8 cellular contexts compared by ENCODE assay signal in the genomic region with DNA sequence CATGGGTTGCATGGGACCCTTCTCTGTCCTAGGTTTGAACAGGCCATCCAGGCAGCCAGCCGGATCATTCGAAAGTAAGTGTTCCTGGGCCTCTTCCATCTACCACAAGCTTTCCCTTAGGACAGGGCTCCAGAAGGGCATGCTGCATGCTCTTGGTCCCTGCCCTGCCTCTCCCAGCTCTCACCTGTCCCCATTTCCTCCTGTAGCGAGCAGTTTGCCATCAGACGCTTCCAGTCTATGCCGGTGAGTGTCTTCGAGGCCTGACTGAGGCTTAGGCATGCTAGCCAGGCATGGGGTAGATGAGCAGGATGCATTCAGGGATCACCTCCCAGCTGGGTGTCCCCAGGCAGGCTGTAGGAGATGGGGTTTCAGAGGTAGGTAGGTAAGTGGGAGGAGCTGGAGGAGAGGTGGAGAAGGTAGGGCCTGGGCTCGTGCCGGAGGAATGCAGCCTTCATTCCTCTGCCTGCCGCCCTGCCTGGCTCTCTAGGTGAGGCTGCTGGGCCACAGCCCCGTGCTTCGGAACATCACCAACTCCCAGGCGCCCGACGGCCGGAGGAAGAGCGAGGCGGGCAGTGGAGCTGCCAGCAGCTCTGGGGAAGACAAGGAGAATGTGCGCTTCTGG. TPM values are rescaled to one million over a fixed set of nuclear protein-coding genes. Genes with fewer than 3 reads are reported as not detected.
DNase-seq lines count a peak whose midpoint lies in the region; ATAC-seq and TF ChIP-seq lines count a peak whose summit lies in the region.
"Had no signal": no experiment of that assay in that cellular context is flagged by ENCODE, and none has a peak within 500 bp of the region (broad histone marks: within the 10 kb centered on the region; RNA-seq: fewer than 3 reads in every experiment).

No MANE protein-coding gene starts in this region.

- H3K79me2 ChIP-seq in GM23338 (replicated peaks; ENCODE audit: insufficient read depth) (no peaks in the 10 kb centered on the region), PC-3 (ENCODE audit: low read length) (peaks cover 46% of the 10 kb centered on the region)

- H3K9me2 ChIP-seq in GM23338 (ENCODE audit: insufficient read depth) = no peaks in the 10 kb centered on the region
- H3K9me2 ChIP-seq in PC-3 (replicated peaks; ENCODE audit: low read length) = no peaks in the 10 kb centered on the region

- peak; percentile 77 for DNase-seq in GM23338 (ENCODE audit: low spot score)
- no peak for DNase-seq in Peyer's patch
- no peak for DNase-seq in sigmoid colon
- no peak for DNase-seq in NCI-H446 (lab: John Stamatoyannopoulos, UW)
- no peak for DNase-seq in PC-3
- DNase-seq: KG1 had no signal

- no peak overlapping the region for H2AFZ ChIP-seq in GM23338
- no peak overlapping the region for H2AFZ ChIP-seq in PC-3 (ENCODE audit: low read length)

- TF ChIP-seq CTCF in GM23338 (conservative IDR thresholded peaks at IDR 0.05; ENCODE audit: low read depth in 2 of 2) = no peak
- TF ChIP-seq CTCF in Peyer's patch (IDR thresholded peaks at IDR 0.05) = no peak
- TF ChIP-seq CTCF in gastroesophageal sphincter (IDR thresholded peaks at IDR 0.05) = no peak
- no peak for TF ChIP-seq CTCF in sigmoid colon (IDR thresholded peaks at IDR 0.05)
- no peak for TF ChIP-seq CTCF in PC-3 (conservative IDR thresholded peaks at IDR 0.05; ENCODE audit: low read depth, low read length)

- H3K4me1 Mint-ChIP-seq in GM23338 = peaks cover 47% of the 10 kb centered on the region

- H3K4me3 ChIP-seq in GM23338 = peak overlapping the region; percentile 44; the same call in 1 of the 2 replicates
- H3K4me3 ChIP-seq in Peyer's patch = no peak overlapping the region
- H3K4me3 ChIP-seq in gastroesophageal sphincter = no peak overlapping the region
- no peak overlapping the region for H3K4me3 ChIP-seq in sigmoid colon
- H3K4me3 ChIP-seq in PC-3 (ENCODE audit: low read length) = no peak overlapping the region

- H3K36me3 ChIP-seq in GM23338 (ENCODE audit: insufficient read depth) (no peaks in the 10 kb centered on the region), Peyer's patch (peaks cover 0 to 52% (median 0%) of the 10 kb centered on the region in 3 donors), gastroesophageal sphincter (peaks cover 0 to 77% of the 10 kb centered on the region in 2 donors), sigmoid colon (peaks cover 11 to 68% (median 47%) of the 10 kb centered on the region in 4 donors), PC-3 (ENCODE audit: low read depth, low read length) (peaks cover 74% of the 10 kb centered on the region)

- CTCF ChIA-PET in PC-3 (lab: Charles Lee) = no interaction called here

- BruUV-seq in PC-3 (replicated peaks; lab: Mats Ljungman, UMichigan) = no TSS peak

- peak overlapping the region; percentile 86; the same call in 1 of the 2 replicates for H3K27ac Mint-ChIP-seq in GM23338

- peak overlapping the region; percentile 56 for H3K4me3 Mint-ChIP-seq in GM23338

- H3K4me2 ChIP-seq in GM23338 (peak overlapping the region; percentile 70), PC-3 (ENCODE audit: low read length) (no peak overlapping the region)

- ATAC-seq in GM23338 (peak; percentile 58), gastroesophageal sphincter (no peak), PC-3 (no peak), HG03095 (IDR thresholded peaks at IDR 0.05; ENCODE audit: unreplicated experiment) (no peak)

- H3K27ac ChIP-seq in GM23338 (ENCODE audit: low read depth) = peak overlapping the region; percentile 78; the same call in 1 of the 2 replicates
- H3K27ac ChIP-seq in Peyer's patch = peak overlapping the region in 3 of 4 donors; percentile 96 to 97 (median 96)
- peak overlapping the region in 3 of 4 donors; percentile 31 to 99 (median 96) for H3K27ac ChIP-seq in gastroesophageal sphincter
- H3K27ac ChIP-seq in sigmoid colon = peak overlapping the region in 3 of 4 donors; percentile 15 to 53 (median 50)
- H3K27ac ChIP-seq in PC-3 (ENCODE audit: low read length) = no peak overlapping the region

- H3F3A ChIP-seq in GM23338 (replicated peaks; ENCODE audit: low read depth) (peaks cover 11% of the 10 kb centered on the region; the same call in 1 of the 2 replicates), PC-3 (ENCODE audit: low read length, unreplicated experiment) (no peaks in the 10 kb centered on the region)

- TF ChIP-seq EP300 in gastroesophageal sphincter (IDR thresholded peaks at IDR 0.05) (no peak), sigmoid colon (IDR thresholded peaks at IDR 0.05) (no peak)

- POLR2A ChIA-PET in PC-3 (lab: Charles Lee; ENCODE audit: unreplicated experiment) = no interaction called here

- intact Hi-C loops in sigmoid colon (cut with DNase I) (no loop called here), PC-3 (cut with micrococcal nuclease) (no loop called here)

- peaks cover 30% of the 10 kb centered on the region for H3K27me3 Mint-ChIP-seq in GM23338 (ENCODE audit: insufficient read depth, low read depth, poor library complexity)

- no peaks in the 10 kb centered on the region; the same call in 1 of the 2 replicates for H4K20me1 ChIP-seq in GM23338 (replicated peaks; ENCODE audit: insufficient read depth)
- H4K20me1 ChIP-seq in PC-3 (ENCODE audit: low read length) = no peaks in the 10 kb centered on the region

- peaks cover 49% of the 10 kb centered on the region for H3K36me3 Mint-ChIP-seq in GM23338 (ENCODE audit: low read depth)

- no peaks in the 10 kb centered on the region for H3K9me3 Mint-ChIP-seq in GM23338

- H3K27me3 ChIP-seq in GM23338 (ENCODE audit: insufficient read depth) (no peaks in the 10 kb centered on the region), Peyer's patch (no peaks in the 10 kb centered on the region), gastroesophageal sphincter (no peaks in the 10 kb centered on the region), sigmoid colon (no peaks in the 10 kb centered on the region), PC-3 (ENCODE audit: low read length) (no peaks in the 10 kb centered on the region)

- H3K9ac ChIP-seq in PC-3 (ENCODE audit: low read length) = no peak overlapping the region

- peaks cover 43% of the 10 kb centered on the region for H3K4me1 ChIP-seq in GM23338 (ENCODE audit: insufficient read depth)
- H3K4me1 ChIP-seq in Peyer's patch = peaks cover 16 to 48% (median 36%) of the 10 kb centered on the region in 4 donors
- H3K4me1 ChIP-seq in gastroesophageal sphincter = peaks cover 0 to 78% (median 27%) of the 10 kb centered on the region in 3 donors
- H3K4me1 ChIP-seq in sigmoid colon = peaks cover 0 to 49% (median 43%) of the 10 kb centered on the region in 4 donors
- H3K4me1 ChIP-seq in PC-3 (ENCODE audit: insufficient read depth, low read length) = peaks cover 30% of the 10 kb centered on the region

- H3K9me3 ChIP-seq in Peyer's patch (no peaks in the 10 kb centered on the region), gastroesophageal sphincter (no peaks in the 10 kb centered on the region), sigmoid colon (no peaks in the 10 kb centered on the region), PC-3 (ENCODE audit: low read length) (no peaks in the 10 kb centered on the region)

- TF ChIP-seq POLR2A in Peyer's patch (IDR thresholded peaks at IDR 0.05) (no peak), gastroesophageal sphincter (IDR thresholded peaks at IDR 0.05) (no peak), sigmoid colon (IDR thresholded peaks at IDR 0.05) (no peak)

- WGBS in gastroesophageal sphincter (ENCODE audit: low coverage in 1 of 2), 2 donors = 70% methylated on average over 2 of the region's 18 CpGs; no CpG with 5 or more reads in 1 of the 2 donors
- WGBS in sigmoid colon, 2 donors = 66 to 92% methylated on average over 18 of the region's 18 CpGs

TF ChIP-seq in GM23338, 12 proteins besides CTCF, POLR2A, EP300 and RAD21 (continues in another document):
- no peak for TF ChIP-seq EZH2phosphoT487 (IDR thresholded peaks at IDR 0.05; ENCODE audit: unreplicated experiment)

RNA-seq across cellular contexts. Expression of a gene that starts 4.3 kb away (rescaled TPM):
- 19.9 and 33.0 TPM in 2 replicates for total RNA-seq in GM23338 (2014; rRNA removed; shearing (Covaris generic))
- polyA plus RNA-seq in GM23338 (2016; fragmentation: Nextera tagmentation; extraction: Ambion mirVana) = 9.8 and 10.5 TPM in 2 replicates
- 100 to 1,000 TPM in 1 of 4 donors, 10 to 100 TPM in 3; 14.2 to 202 (median 34.1) TPM for total RNA-seq in Peyer's patch
- 10 to 100 TPM; 14.5 to 39.7 (median 38.4) TPM for total RNA-seq in gastroesophageal sphincter
- total RNA-seq in sigmoid colon = 10 to 100 TPM; 18.9 to 59.8 (median 26.9) TPM
- polyA plus RNA-seq in sigmoid colon = 10 to 100 TPM; 12.5 to 65.8 (median 13.8) TPM
- 89.7 and 106 TPM in 2 replicates for total RNA-seq in PC-3 (2014; rRNA removed)

RNA-seq across cellular contexts. Expression of a gene that starts 13.8 kb away (rescaled TPM):
- total RNA-seq in GM23338 (2014; rRNA removed; shearing (Covaris generic)) = 44.3 and 52.1 TPM in 2 replicates
- polyA plus RNA-seq in GM23338 (2016; fragmentation: Nextera tagmentation; extraction: Ambion mirVana) (9.5 and 10.8 TPM in 2 replicates), sigmoid colon (10 to 100 TPM; 52.7 to 71.4 (median 58.9) TPM)
- total RNA-seq in Peyer's patch (10 to 100 TPM; 39.8 to 61.9 (median 47.0) TPM), gastroesophageal sphincter (100 to 1,000 TPM; 134 to 200 (median 139) TPM), sigmoid colon (10 to 100 TPM; 73.4 to 99.9 (median 84.3) TPM), PC-3 (2014; rRNA removed) (213 and 276 TPM in 2 replicates)

RNA-seq across cellular contexts. Expression of a gene that starts 19.1 kb away (rescaled TPM):
- 0.69 and 1.3 TPM in 2 replicates for total RNA-seq in GM23338 (2014; rRNA removed; shearing (Covaris generic))
- polyA plus RNA-seq in GM23338 (2016; fragmentation: Nextera tagmentation; extraction: Ambion mirVana) (0.68 and 0.85 TPM in 2 replicates), sigmoid colon (under 1 TPM in 1 of 3 donors, not detected in 2; 0.12 TPM)
- total RNA-seq in Peyer's patch (not detected), gastroesophageal sphincter (not detected), sigmoid colon (under 1 TPM in 1 of 4 donors, not detected in 3; 0.81 TPM), PC-3 (2014; rRNA removed) (2.0 and 2.6 TPM in 2 replicates)

RNA-seq across cellular contexts. Expression of a gene that starts 20.0 kb away (rescaled TPM):
- total RNA-seq in GM23338 (2014; rRNA removed; shearing (Covaris generic)) = 1.2 and 1.8 TPM in 2 replicates
- polyA plus RNA-seq in GM23338 (2016; fragmentation: Nextera tagmentation; extraction: Ambion mirVana) (1.8 and 2.8 TPM in 2 replicates), sigmoid colon (10 to 100 TPM; 10.8 to 14.5 (median 14.1) TPM)
- total RNA-seq in Peyer's patch (10 to 100 TPM; 11.6 to 26.4 (median 22.5) TPM), gastroesophageal sphincter (10 to 100 TPM; 10.4 to 12.1 (median 11.0) TPM), sigmoid colon (10 to 100 TPM in 1 of 4 donors, 1 to 10 TPM in 3; 5.4 to 11.8 (median 7.3) TPM), PC-3 (2014; rRNA removed) (28.5 and 31.4 TPM in 2 replicates)

RNA-seq across cellular contexts. Expression of a gene that starts 32.8 kb away (rescaled TPM):
- total RNA-seq in GM23338 (2014; rRNA removed; shearing (Covaris generic)) = 79.0 and 86.6 TPM in 2 replicates
- polyA plus RNA-seq in GM23338 (2016; fragmentation: Nextera tagmentation; extraction: Ambion mirVana) (126 and 131 TPM in 2 replicates), sigmoid colon (10 to 100 TPM; 15.7 to 38.1 (median 18.0) TPM)
- total RNA-seq in Peyer's patch (10 to 100 TPM in 2 of 4 donors, 1 to 10 TPM in 2; 7.4 to 13.2 (median 10.2) TPM), gastroesophageal sphincter (10 to 100 TPM; 36.1 to 74.7 (median 59.3) TPM), sigmoid colon (100 to 1,000 TPM in 1 of 4 donors, 10 to 100 TPM in 3; 53.2 to 116 (median 69.6) TPM), PC-3 (2014; rRNA removed) (244 and 307 TPM in 2 replicates)
